Comparison of ENCODE assay signal across 8 cellular contexts in the genomic region with DNA sequence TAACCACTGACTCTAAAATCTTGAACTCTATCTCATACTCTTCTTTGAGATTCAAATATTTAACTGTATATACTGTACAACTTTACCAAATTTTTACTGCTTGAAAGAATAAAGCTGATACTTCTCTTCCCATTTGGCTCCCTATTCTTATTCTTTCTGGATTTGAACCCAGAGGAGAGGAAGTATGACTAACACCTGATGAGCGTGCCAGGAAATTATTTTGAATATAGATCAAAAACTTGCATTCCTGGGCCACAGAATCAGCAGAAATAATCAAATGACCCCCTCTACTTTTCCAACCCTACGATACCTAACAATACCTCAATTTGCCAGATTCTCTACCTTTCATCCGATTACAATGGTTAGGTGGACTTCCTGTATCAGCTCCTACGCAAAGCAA.
"Had no signal": no experiment of that assay in that cellular context is flagged by ENCODE, and none has a peak within 500 bp of the region (broad histone marks: within the 10 kb centered on the region; RNA-seq: fewer than 3 reads in every experiment).

No MANE protein-coding gene starts in this region.

- H3K9me3 ChIP-seq: HAP-1 had no signal

- H2AFZ ChIP-seq: GM23248 had no signal

- H3K27ac ChIP-seq: GM23248 had no signal

- DNase-seq: GM23248, GOT3, H7, HFFc6, KBM-7 had no signal

- ATAC-seq: HCT116, HepG2 had no signal

- FAIRE-seq: HepG2 had no signal

- H3K36me3 ChIP-seq: HAP-1 had no signal

- H3K9ac ChIP-seq: GM23248 had no signal

- H3K4me3 ChIP-seq: GM23248, HAP-1 had no signal
